In the genomic region with DNA sequence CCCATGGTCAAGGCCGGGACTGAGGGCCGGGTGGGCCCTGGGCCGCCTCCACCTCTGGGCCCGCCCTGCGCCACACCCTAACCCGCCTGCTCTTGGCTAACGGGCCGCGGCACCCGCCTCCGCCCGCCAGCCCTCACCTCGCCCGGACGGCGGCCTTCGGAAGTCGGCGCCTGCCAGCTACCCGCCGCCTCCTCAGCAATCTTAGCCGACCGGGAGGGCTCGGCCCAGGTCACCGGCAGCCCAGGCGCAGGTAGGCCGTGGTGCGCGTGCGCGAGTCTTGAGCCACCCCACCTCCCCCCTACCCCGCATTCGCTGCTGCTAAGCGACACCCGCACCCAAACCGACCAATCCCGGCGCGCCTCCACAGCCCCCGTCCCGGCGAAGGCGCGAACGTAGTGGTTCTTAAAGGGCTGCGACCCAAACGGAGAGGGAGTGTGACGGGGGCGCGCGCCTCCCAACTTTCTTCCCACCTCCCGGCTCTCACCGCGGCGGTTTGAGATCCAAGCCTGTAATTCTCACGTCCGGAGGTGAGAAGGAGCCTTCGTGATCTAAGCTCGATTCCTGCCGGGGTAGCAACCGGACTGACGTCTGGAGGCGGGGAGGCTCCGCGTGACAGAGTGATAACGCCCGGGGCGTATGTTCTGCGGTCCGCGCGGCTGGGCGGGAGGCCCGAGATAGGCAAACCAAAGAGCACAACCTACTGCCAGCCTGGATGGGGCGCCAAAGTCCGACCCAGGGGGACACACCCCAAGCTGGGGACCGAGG, we compare ENCODE assay signal across 8 cellular contexts. TPM values are rescaled to one million over a fixed set of nuclear protein-coding genes. Genes with fewer than 3 reads are reported as not detected.
DNase-seq lines count a peak whose midpoint lies in the region; ATAC-seq, FAIRE-seq and TF ChIP-seq lines count a peak whose summit lies in the region.

A gene with protein sequence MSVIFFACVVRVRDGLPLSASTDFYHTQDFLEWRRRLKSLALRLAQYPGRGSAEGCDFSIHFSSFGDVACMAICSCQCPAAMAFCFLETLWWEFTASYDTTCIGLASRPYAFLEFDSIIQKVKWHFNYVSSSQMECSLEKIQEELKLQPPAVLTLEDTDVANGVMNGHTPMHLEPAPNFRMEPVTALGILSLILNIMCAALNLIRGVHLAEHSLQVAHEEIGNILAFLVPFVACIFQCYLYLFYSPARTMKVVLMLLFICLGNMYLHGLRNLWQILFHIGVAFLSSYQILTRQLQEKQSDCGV (minus strand): TSS at position 259 of the 765 bp plus-strand sequence. CDS start 12,921 bp downstream, outside the sequence.

- peak within 1 kb of the TSS; percentile 81 to 89 (median 88) for H3K9ac ChIP-seq in BLaER1 treated with 17β-estradiol and CSF1 and Interleukin-3, amounts not matched to agents 10 nM and 100 nM
- peak within 1 kb of the TSS; percentile 89 for H3K9ac ChIP-seq in HepG2 (ENCODE audit: insufficient read depth, low read depth, low read length)

- peak within 1 kb of the TSS; percentile 71 to 90 (median 81) for H3K4me3 ChIP-seq in BLaER1 treated with 17β-estradiol and CSF1 and Interleukin-3, amounts not matched to agents 10 nM and 100 nM
- H3K4me3 ChIP-seq in HepG2 (replicated peaks in 1 of 3; ENCODE audit: insufficient read depth in 1 of 3, low read depth in 2 of 3, low read length in 3 of 3) = peak within 1 kb of the TSS; percentile 82 to 97 (median 93)

- CTCF ChIA-PET in HepG2 (lab: Yijun Ruan, JAX; ENCODE audit: low intra/inter-chr PET ratio, low total read pairs) = no interaction called here

- in situ Hi-C loops in HepG2 (cut with HindIII; ENCODE audit: extremely low pct_ligation_motif_present, low pct_unique_long_range_greater_than_20kb) = no loop called here

- peak within 1 kb of the TSS; percentile 39 for H2AFZ ChIP-seq in HepG2 (ENCODE audit: low read length)

- peaks cover 0 to 12% (median 0%) of the 10 kb centered on the region in 11 experiments; a peak in 1 of 22 replicates for H4K20me1 ChIP-seq in BLaER1 treated with 17β-estradiol and CSF1 and Interleukin-3, amounts not matched to agents 10 nM and 100 nM
- H4K20me1 ChIP-seq in HepG2 (ENCODE audit: insufficient read depth, low read length) = no peaks in the 10 kb centered on the region

- H3K27ac ChIP-seq in BLaER1 treated with 17β-estradiol and CSF1 and Interleukin-3, amounts not matched to agents 10 nM and 100 nM = peak within 1 kb of the TSS; percentile 75 to 89 (median 81)
- peak within 1 kb of the TSS; percentile 74 for H3K27ac ChIP-seq in HepG2 (ENCODE audit: extremely low read length, insufficient read depth, low read length)

- peaks cover 0 to 7% (median 0%) of the 10 kb centered on the region in 11 experiments; a peak in 3 of 22 replicates for H3K9me3 ChIP-seq in BLaER1 treated with 17β-estradiol and CSF1 and Interleukin-3, amounts not matched to agents 10 nM and 100 nM (replicated peaks in 1 of 11)
- no peaks in the 10 kb centered on the region for H3K9me3 ChIP-seq in HepG2 (ENCODE audit: low read length)

- FAIRE-seq in HepG2 (lab: Jason Lieb, UNC) = peak; percentile 56

- peak; percentile 80 for TF ChIP-seq CTCF in HepG2 (CRISPR knock-in tag; IDR thresholded peaks at IDR 0.05)

- TF ChIP-seq EP300 in HepG2 (IDR thresholded peaks at IDR 0.05; ENCODE audit: low read depth in 2 of 2, low read length in 2 of 2) (no peak), HepG2 (CRISPR knock-in tag; IDR thresholded peaks at IDR 0.05; ENCODE audit: borderline replicate concordance) (no peak)

- intact Hi-C loops in HepG2 (cut with micrococcal nuclease; ENCODE audit: unreplicated experiment) = loop anchor here (1.0 kb wide), 1 partner anchor 8 kb away; a partner anchor contains a TSS

- peak within 1 kb of the TSS; percentile 76 to 95 (median 91) for H3K4me2 ChIP-seq in BLaER1 treated with 17β-estradiol and CSF1 and Interleukin-3, amounts not matched to agents 10 nM and 100 nM
- peak within 1 kb of the TSS; percentile 92 for H3K4me2 ChIP-seq in HepG2 (ENCODE audit: low read depth, low read length)

- H3K27me3 ChIP-seq in BLaER1 treated with 17β-estradiol and CSF1 and Interleukin-3, amounts not matched to agents 10 nM and 100 nM = no peaks in the 10 kb centered on the region
- H3K27me3 ChIP-seq in HepG2 (ENCODE audit: control insufficient read depth in 1 of 2, insufficient read depth in 2 of 2, low read length in 2 of 2) = no peaks in the 10 kb centered on the region

- no TSS peak for BruUV-seq in HepG2 (replicated peaks; lab: Mats Ljungman, UMichigan)

- peak; percentile 72 for TF ChIP-seq RAD21 in HepG2 (CRISPR knock-in tag; IDR thresholded peaks at IDR 0.05)

- H3K4me1 ChIP-seq in BLaER1 treated with 17β-estradiol and CSF1 and Interleukin-3, amounts not matched to agents 10 nM and 100 nM = peaks cover 25 to 32% (median 28%) of the 10 kb centered on the region in 10 experiments
- H3K4me1 ChIP-seq in HepG2 (ENCODE audit: insufficient read depth, low read length) = peaks cover 33% of the 10 kb centered on the region

- peaks cover 31% of the 10 kb centered on the region for H3K79me2 ChIP-seq in HepG2 (ENCODE audit: insufficient read depth, low read length)

- DNase-seq in GM19240 (ENCODE audit: insufficient read length, low spot score) = peak; percentile 84
- DNase-seq in NCI-H69 (lab: John Stamatoyannopoulos, UW) = peak; percentile 95
- DNase-seq in activated CD4-positive, alpha-beta T cell treated with anti-CD3 and anti-CD28 coated beads, Interleukin-2, amount 50 U/mL, for 1 hour = peak; percentile 95
- DNase-seq in dedifferentiated amniotic fluid mesenchymal stem cell (ENCODE audit: extremely low spot score) = peak; percentile 86
- DNase-seq in HepG2 (ENCODE audit: low spot score) = peak; percentile 87
- peak; percentile 96 for DNase-seq in stimulated activated CD4-positive, alpha-beta T cell treated with anti-CD3 and anti-CD28 coated beads, Interleukin-4, amount 100 ng/mL, for 1 hour

- 0% methylated on average over 21 of the region's 77 CpGs for WGBS in HepG2 (ENCODE audit: low lambda C conversion rate)

- H3K36me3 ChIP-seq in BLaER1 treated with 17β-estradiol and CSF1 and Interleukin-3, amounts not matched to agents 10 nM and 100 nM = peaks cover 4 to 27% (median 18%) of the 10 kb centered on the region in 11 experiments; a peak in 18 of 22 replicates
- no peaks in the 10 kb centered on the region for H3K36me3 ChIP-seq in HepG2 (replicated peaks in 1 of 2; ENCODE audit: control insufficient read depth in 1 of 2, insufficient read depth in 2 of 2, low read length in 2 of 2)

- peak; percentile 88 for ATAC-seq in HG03460 (IDR thresholded peaks at IDR 0.05; ENCODE audit: unreplicated experiment)
- ATAC-seq in HepG2 = peak; percentile 96

- peak; percentile 72 to 80 for TF ChIP-seq POLR2A in HepG2 (IDR thresholded peaks at IDR 0.05; ENCODE audit: insufficient read depth in 1 of 2, low read depth in 2 of 2, low read length in 2 of 2)

- POLR2A ChIA-PET in HepG2 (lab: Yijun Ruan, JAX) = interaction anchor here (1.3 to 3.2 kb wide), 5 partner anchors 9 to 218 kb away, joined by 5 to 39 read pairs (median 7); a partner anchor contains a TSS

TF ChIP-seq in HepG2, 621 proteins besides CTCF, POLR2A, EP300 and RAD21 (continues in another document):
- TF ChIP-seq, protein P1, sequence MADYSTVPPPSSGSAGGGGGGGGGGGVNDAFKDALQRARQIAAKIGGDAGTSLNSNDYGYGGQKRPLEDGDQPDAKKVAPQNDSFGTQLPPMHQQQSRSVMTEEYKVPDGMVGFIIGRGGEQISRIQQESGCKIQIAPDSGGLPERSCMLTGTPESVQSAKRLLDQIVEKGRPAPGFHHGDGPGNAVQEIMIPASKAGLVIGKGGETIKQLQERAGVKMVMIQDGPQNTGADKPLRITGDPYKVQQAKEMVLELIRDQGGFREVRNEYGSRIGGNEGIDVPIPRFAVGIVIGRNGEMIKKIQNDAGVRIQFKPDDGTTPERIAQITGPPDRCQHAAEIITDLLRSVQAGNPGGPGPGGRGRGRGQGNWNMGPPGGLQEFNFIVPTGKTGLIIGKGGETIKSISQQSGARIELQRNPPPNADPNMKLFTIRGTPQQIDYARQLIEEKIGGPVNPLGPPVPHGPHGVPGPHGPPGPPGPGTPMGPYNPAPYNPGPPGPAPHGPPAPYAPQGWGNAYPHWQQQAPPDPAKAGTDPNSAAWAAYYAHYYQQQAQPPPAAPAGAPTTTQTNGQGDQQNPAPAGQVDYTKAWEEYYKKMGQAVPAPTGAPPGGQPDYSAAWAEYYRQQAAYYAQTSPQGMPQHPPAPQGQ (CRISPR knock-in tag; IDR thresholded peaks at IDR 0.05; ENCODE audit: borderline replicate concordance) = no peak

RNA-seq across cellular contexts. Expression of the gene that starts here (rescaled TPM):
- 38.4 and 40.0 TPM in 2 replicates for total RNA-seq in HepG2 (2016; rRNA removed; fragmentation: Illumina TruSeq; extraction: Trizol)
- total RNA-seq in HepG2 (2016; cell fraction: cytosol; rRNA removed; fragmentation: Illumina TruSeq; extraction: Trizol; ENCODE audit: low read depth) = 25.9 and 36.4 TPM in 2 replicates
- total RNA-seq in HepG2 (2016; cell fraction: insoluble cytoplasmic fraction; rRNA removed; fragmentation: Illumina TruSeq; extraction: Trizol) = 38.6 and 41.8 TPM in 2 replicates
- 45.6 and 58.9 TPM in 2 replicates for total RNA-seq in HepG2 (2016; cell fraction: membrane; rRNA removed; fragmentation: Illumina TruSeq; extraction: Trizol)
- total RNA-seq in HepG2 (2016; cell fraction: nucleus; rRNA removed; fragmentation: Illumina TruSeq; extraction: Trizol) = 34.2 and 41.3 TPM in 2 replicates
- 20.0 and 21.9 TPM in 2 replicates for polyA plus RNA-seq in HepG2 (2011; rRNA removed)
- 12.9 and 17.6 TPM in 2 replicates for polyA plus RNA-seq in HepG2 (2011; cell fraction: cytosol; rRNA removed)
- polyA plus RNA-seq in HepG2 (2011; cell fraction: nucleus; rRNA removed) = 15.0 and 20.4 TPM in 2 replicates
- 17.6 and 18.1 TPM in 2 replicates for polyA plus RNA-seq in HepG2 (2012)
- 24.2 and 41.5 TPM in 2 replicates for polyA plus RNA-seq in HepG2 (2016; cell fraction: cytosol; fragmentation: Illumina TruSeq; extraction: Trizol; ENCODE audit: low read depth)
- 25.7 and 26.7 TPM in 2 replicates for polyA plus RNA-seq in HepG2 (2016; cell fraction: insoluble cytoplasmic fraction; fragmentation: Illumina TruSeq; extraction: Trizol; ENCODE audit: low read depth)
- polyA plus RNA-seq in HepG2 (2016; cell fraction: membrane; fragmentation: Illumina TruSeq; extraction: Trizol; ENCODE audit: low read depth) = 32.4 and 41.0 TPM in 2 replicates
- polyA plus RNA-seq in HepG2 (2016; cell fraction: nucleus; fragmentation: Illumina TruSeq; extraction: Trizol; ENCODE audit: insufficient read depth, low read depth) = 43.5 and 53.7 TPM in 2 replicates
- polyA minus RNA-seq in HepG2 (2011; rRNA and poly(A)+ RNA removed; ENCODE audit: low replicate concordance) = 19.9 and 35.0 TPM in 2 replicates
- 9.6 and 11.0 TPM in 2 replicates for polyA minus RNA-seq in HepG2 (2011; cell fraction: cytosol; rRNA and poly(A)+ RNA removed)
- polyA minus RNA-seq in HepG2 (2011; cell fraction: nucleus; rRNA and poly(A)+ RNA removed) = 18.0 and 21.8 TPM in 2 replicates

Comparison
In these comparisons a context has a peak if more than half of its experiments do, and no peak if none do; other contexts are left out.
1. Peak in every context shown above with its lines: DNase-seq, ATAC-seq, H3K4me3 ChIP-seq and H3K27ac ChIP-seq.